In genomic region chr22:40476341-40476740, GRCh38 we compare ENCODE assay signal across 1 cellular context.
TF ChIP-seq lines count a peak whose summit lies in the region.

No MANE protein-coding gene starts in this region.

TF ChIP-seq in SK-N-SH treated with all-trans-retinoic acid at 6 μM for 48 hours, 23 proteins besides CTCF, POLR2A, EP300 and RAD21 (continued from another document):
- TF ChIP-seq PATZ1 (CRISPR knock-in tag; IDR thresholded peaks at IDR 0.05; ENCODE audit: borderline replicate concordance) (no peak), ZFP30 (CRISPR knock-in tag; IDR thresholded peaks at IDR 0.05) (no peak), ISL1 (CRISPR knock-in tag; IDR thresholded peaks at IDR 0.05) (no peak), ARNTL (CRISPR knock-in tag; IDR thresholded peaks at IDR 0.05; ENCODE audit: borderline replicate concordance, low read depth) (no peak), ZNF70 (CRISPR knock-in tag; IDR thresholded peaks at IDR 0.05) (no peak), POU6F1 (CRISPR knock-in tag; IDR thresholded peaks at IDR 0.05; ENCODE audit: borderline replicate concordance, low read depth) (no peak), TSHZ2 (CRISPR knock-in tag; IDR thresholded peaks at IDR 0.05) (no peak)
